18 cellular contexts compared by ENCODE assay signal in the genomic region with DNA sequence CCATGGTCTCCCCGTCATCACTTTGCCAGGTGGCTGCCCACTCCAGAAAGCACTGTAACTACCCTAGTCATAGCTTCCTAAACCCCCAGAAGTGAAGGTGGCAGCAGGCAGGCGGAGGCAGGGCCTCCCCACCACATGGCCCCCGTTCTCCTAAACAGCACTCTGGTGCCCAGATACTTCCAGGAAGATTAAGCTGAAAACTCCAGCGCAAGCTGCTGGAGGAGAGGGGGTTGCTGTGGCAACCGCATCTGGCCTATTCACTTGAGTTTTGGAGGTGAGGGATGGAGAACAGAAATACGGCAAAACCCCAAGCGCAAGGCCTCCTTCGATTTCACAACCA.
DNase-seq lines count a peak whose midpoint lies in the region; ATAC-seq and TF ChIP-seq lines count a peak whose summit lies in the region.
"Had no signal": no experiment of that assay in that cellular context is flagged by ENCODE, and none has a peak within 500 bp of the region (broad histone marks: within the 10 kb centered on the region; RNA-seq: fewer than 3 reads in every experiment).

No MANE protein-coding gene starts in this region.

- DNase-seq in DMS 273 (lab: John Stamatoyannopoulos, UW; ENCODE audit: unreplicated experiment) (peak; percentile 92), NCI-H1694 (lab: John Stamatoyannopoulos, UW) (peak; percentile 87), NCI-H748 treated with DMSO at 0.1 percent for 48 hours (lab: John Stamatoyannopoulos, UW) (peak; percentile 82), left colon (no peak), A673 (ENCODE audit: low spot score) (no peak)
- no peak for DNase-seq in T-helper 2 cell treated with Interferon-gamma antibody and Interleukin-4, amounts not matched to agents 5 μg/mL and 100 μg/mL, for 36 hours (ENCODE audit: low spot score)
- DNase-seq: activated T-cell treated with anti-CD3 and anti-CD28 coated beads, Interleukin-2, amount 50 U/mL, for 4 hours; effector memory CD4-positive, alpha-beta T cell had no signal

- intact Hi-C loops in left colon (cut with DNase I, micrococcal nuclease): no loop called here
- intact Hi-C loops in A673 (cut with micrococcal nuclease; ENCODE audit: unreplicated experiment): loop anchor here (5.0 kb wide), 1 partner anchor 51 kb away; no protein-coding TSS in a partner anchor

- H3K27me3 Mint-ChIP-seq in T-helper 2 cell treated with Interferon-gamma antibody and Interleukin-4, amounts not matched to agents 5 μg/mL and 100 μg/mL, for 36 hours (ENCODE audit: low read depth): no peaks in the 10 kb centered on the region

- H3K9me3 Mint-ChIP-seq in T-helper 2 cell treated with Interferon-gamma antibody and Interleukin-4, amounts not matched to agents 5 μg/mL and 100 μg/mL, for 36 hours: no peaks in the 10 kb centered on the region
- H3K9me3 Mint-ChIP-seq: activated T-cell treated with anti-CD3 and anti-CD28 coated beads, Interleukin-2, amount 50 U/mL, for 4 hours; T-helper 1 cell treated with Interleukin-12 subunit alpha and Interleukin-12 subunit beta and Interleukin-4 antibody, amounts not matched to agents 30 μg/mL and 1 μg/mL, for 36 hours had no signal

- H3K4me3 ChIP-seq in A673 (ENCODE audit: low read depth, low read length, poor library complexity, severe bottlenecking): no peak overlapping the region
- H3K4me3 ChIP-seq: heart left ventricle, SJCRH30, skin epidermis, upper lobe of left lung had no signal

- no peaks in the 10 kb centered on the region for H3K27me3 ChIP-seq in A673 (replicated peaks; ENCODE audit: insufficient read depth, low read depth, low read length, poor library complexity)
- H3K27me3 ChIP-seq: SJCRH30, upper lobe of left lung had no signal

- no peak for TF ChIP-seq CTCF in A673 (conservative IDR thresholded peaks at IDR 0.05; ENCODE audit: low read depth, low read length)

- peaks cover 10% of the 10 kb centered on the region for H3K4me1 ChIP-seq in A673 (ENCODE audit: insufficient read depth, low read length, poor library complexity, severe bottlenecking)

- BruUV-seq in A673 (replicated peaks; lab: Mats Ljungman, UMichigan): no TSS peak

- H3K9me3 ChIP-seq in A673 (ENCODE audit: low read depth, low read length, poor library complexity, severe bottlenecking): no peaks in the 10 kb centered on the region
- H3K9me3 ChIP-seq: heart left ventricle, SJCRH30, upper lobe of left lung had no signal

- H3K36me3 Mint-ChIP-seq in T-helper 2 cell treated with Interferon-gamma antibody and Interleukin-4, amounts not matched to agents 5 μg/mL and 100 μg/mL, for 36 hours (ENCODE audit: low read depth): no peaks in the 10 kb centered on the region

- CTCF ChIA-PET in A673 (lab: Charles Lee): no interaction called here

- POLR2A ChIA-PET in A673 (lab: Charles Lee; ENCODE audit: low non-redundant PET): no interaction called here

- no peaks in the 10 kb centered on the region for H3K36me3 ChIP-seq in A673 (ENCODE audit: insufficient read depth, low read length, poor library complexity, severe bottlenecking)
- H3K36me3 ChIP-seq: heart left ventricle, SJCRH30, upper lobe of left lung had no signal

- H3K27ac Mint-ChIP-seq in T-helper 2 cell treated with Interferon-gamma antibody and Interleukin-4, amounts not matched to agents 5 μg/mL and 100 μg/mL, for 36 hours: no peak overlapping the region
- H3K27ac Mint-ChIP-seq: activated CD4-positive, alpha-beta T cell treated with anti-CD3 and anti-CD28 coated beads for 36 hours; T-helper 1 cell treated with Interleukin-12 subunit alpha and Interleukin-12 subunit beta and Interleukin-4 antibody, amounts not matched to agents 30 μg/mL and 1 μg/mL, for 36 hours had no signal

- peak; percentile 5 for ATAC-seq in left colon
- ATAC-seq in HG02973 (IDR thresholded peaks at IDR 0.05; ENCODE audit: unreplicated experiment): no peak
- ATAC-seq in GM21390 (IDR thresholded peaks at IDR 0.05; ENCODE audit: unreplicated experiment): no peak
- ATAC-seq: activated T-cell treated with anti-CD3 and anti-CD28 coated beads, Interleukin-2, amount 50 U/mL, for 4 hours; PC-3 had no signal

- no peak overlapping the region for H3K27ac ChIP-seq in A673 (ENCODE audit: low read depth, low read length, poor library complexity, severe bottlenecking)
- H3K27ac ChIP-seq: heart left ventricle, HL-60, SJCRH30, skin epidermis, upper lobe of left lung had no signal

- H3K4me3 Mint-ChIP-seq in T-helper 2 cell treated with Interferon-gamma antibody and Interleukin-4, amounts not matched to agents 5 μg/mL and 100 μg/mL, for 36 hours: no peak overlapping the region
- H3K4me3 Mint-ChIP-seq: activated CD4-positive, alpha-beta T cell treated with anti-CD3 and anti-CD28 coated beads for 36 hours; activated T-cell treated with anti-CD3 and anti-CD28 coated beads, Interleukin-2, amount 50 U/mL, for 4 hours; T-helper 1 cell treated with Interleukin-12 subunit alpha and Interleukin-12 subunit beta and Interleukin-4 antibody, amounts not matched to agents 30 μg/mL and 1 μg/mL, for 36 hours had no signal

- H3K4me1 Mint-ChIP-seq in T-helper 2 cell treated with Interferon-gamma antibody and Interleukin-4, amounts not matched to agents 5 μg/mL and 100 μg/mL, for 36 hours (ENCODE audit: low read depth): no peaks in the 10 kb centered on the region

Comparison
In these comparisons a context has a peak if more than half of its experiments do, and no peak if none do; other contexts are left out.
1. DNase-seq: peak in DMS 273 (single experiment), NCI-H1694 (single experiment) and NCI-H748 treated with DMSO at 0.1 percent for 48 hours (single experiment); none in left colon (0 of 2), T-helper 2 cell treated with Interferon-gamma antibody and Interleukin-4, amounts not matched to agents 5 μg/mL and 100 μg/mL, for 36 hours (single experiment) and A673 (single experiment).